ENCODE assay signal across 9 cellular contexts in the genomic region with DNA sequence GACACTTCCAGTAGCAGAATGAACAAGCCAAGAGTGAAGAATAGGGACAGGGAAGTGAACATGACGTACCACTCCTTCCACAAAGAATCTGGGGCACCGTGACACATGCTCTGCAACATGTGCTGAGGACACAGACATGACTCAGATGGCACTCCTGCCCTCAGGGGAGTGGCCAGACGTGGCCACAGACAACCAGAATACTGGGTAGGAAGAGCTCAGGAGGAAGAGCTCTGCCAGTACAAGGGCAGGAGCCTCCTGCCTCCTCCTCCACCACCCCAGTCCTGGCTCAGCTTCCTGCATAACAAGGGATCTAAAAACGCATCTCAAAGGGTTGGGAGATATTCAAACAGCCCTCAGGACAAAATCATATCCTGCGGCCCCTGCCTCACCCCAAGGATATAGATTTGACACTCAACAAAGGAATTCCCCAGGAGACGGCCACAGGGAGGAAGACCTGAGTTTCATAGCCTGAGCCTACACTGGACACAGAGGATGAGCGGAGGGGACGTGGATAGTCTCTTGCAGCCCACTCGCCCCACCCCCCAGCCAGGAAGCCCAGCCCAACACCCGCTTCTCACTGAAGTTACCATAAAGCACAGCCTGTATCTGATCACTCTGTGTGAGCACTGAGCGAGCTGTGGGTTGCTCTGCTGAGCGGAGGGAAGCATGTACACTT.
DNase-seq lines count a peak whose midpoint lies in the region; ATAC-seq, FAIRE-seq and TF ChIP-seq lines count a peak whose summit lies in the region.
"Had no signal": no experiment of that assay in that cellular context is flagged by ENCODE, and none has a peak within 500 bp of the region (broad histone marks: within the 10 kb centered on the region; RNA-seq: fewer than 3 reads in every experiment).

No MANE protein-coding gene starts in this region.

- intact Hi-C loops in psoas muscle (cut with DNase I), result no loop called here

- no peak for TF ChIP-seq RAD21 in SK-N-SH (IDR thresholded peaks at IDR 0.05; ENCODE audit: low read length)

- H3K9me2 ChIP-seq in SK-N-SH, result no peaks in the 10 kb centered on the region

- H3K4me3 ChIP-seq in fibroblast of mammary gland (ENCODE audit: control insufficient read depth, low read depth, low read length) (no peak overlapping the region), psoas muscle (no peak overlapping the region), SK-N-SH (ENCODE audit: low read depth in 2 of 2, low read length in 1 of 2) (no peak overlapping the region)

- no peak for TF ChIP-seq CTCF in fibroblast of mammary gland (conservative IDR thresholded peaks at IDR 0.05; ENCODE audit: control insufficient read depth, insufficient read depth, low read depth, low read length)
- TF ChIP-seq CTCF in psoas muscle (IDR thresholded peaks at IDR 0.05), result no peak
- no peak for TF ChIP-seq CTCF in SK-N-SH (IDR thresholded peaks at IDR 0.05)

- H3K27me3 ChIP-seq in psoas muscle (ENCODE audit: insufficient read depth in 3 of 3, low read length in 2 of 3) (no peaks in the 10 kb centered on the region), SK-N-SH (ENCODE audit: insufficient read depth) (no peaks in the 10 kb centered on the region)

- H3K27ac ChIP-seq in psoas muscle (no peak overlapping the region), SK-N-SH (ENCODE audit: low read depth in 2 of 2, low read length in 1 of 2) (no peak overlapping the region)

- peak; percentile 75 for FAIRE-seq in RCC 7860 (lab: Jason Lieb, UNC)

- ATAC-seq in HG03432 (IDR thresholded peaks at IDR 0.05; ENCODE audit: unreplicated experiment) (peak; percentile 42), psoas muscle (peak; percentile 90 to 94 (median 92)), HG03159 (IDR thresholded peaks at IDR 0.05; ENCODE audit: unreplicated experiment) (no peak)

- H3K79me2 ChIP-seq in SK-N-SH (ENCODE audit: insufficient read depth), result no peaks in the 10 kb centered on the region

- POLR2A ChIA-PET in SK-N-SH (lab: Yijun Ruan, JAX), result no interaction called here

- H3K4me1 ChIP-seq in psoas muscle (no peaks in the 10 kb centered on the region), SK-N-SH (ENCODE audit: control insufficient read depth in 1 of 2, insufficient read depth in 2 of 2, low read depth in 1 of 2, low read length in 1 of 2) (peaks cover 0 to 28% of the 10 kb centered on the region in 2 experiments; a peak in 1 of 4 replicates)

- H3K36me3 ChIP-seq in psoas muscle (ENCODE audit: insufficient read depth in 1 of 2, low read depth in 1 of 2) (no peaks in the 10 kb centered on the region), SK-N-SH (replicated peaks in 1 of 2; ENCODE audit: control insufficient read depth in 1 of 2, insufficient read depth in 2 of 2, low read length in 1 of 2) (no peaks in the 10 kb centered on the region)

- no peaks in the 10 kb centered on the region for H4K20me1 ChIP-seq in SK-N-SH (ENCODE audit: insufficient read depth)

- H3K9ac ChIP-seq in SK-N-SH, result no peak overlapping the region

- H2AFZ ChIP-seq in SK-N-SH (ENCODE audit: low read depth), result no peak overlapping the region

- H3F3A ChIP-seq in SK-N-SH (replicated peaks; ENCODE audit: insufficient read depth), result no peaks in the 10 kb centered on the region

- DNase-seq in RCC 7860 (ENCODE audit: low spot score) (peak; percentile 86), fibroblast of mammary gland (ENCODE audit: low read depth) (peak; percentile 45), psoas muscle (peak in 1 of 2 donors; percentile 63), SK-N-SH (no peak), HuH-7.5 (ENCODE audit: low spot score) (no peak), hippocampal formation (lab: John Stamatoyannopoulos, UW) (no peak)
- DNase-seq: caudate nucleus had no signal

- WGBS in psoas muscle, 3 donors, result 58 to 66% (median 61%) methylated on average over 12 of the region's 12 CpGs
- 22% methylated on average over 5 of the region's 12 CpGs for WGBS in SK-N-SH (ENCODE audit: low lambda C conversion rate)

- TF ChIP-seq EP300 in SK-N-SH (IDR thresholded peaks at IDR 0.05; ENCODE audit: borderline replicate concordance in 1 of 2, low read depth in 1 of 2, low read length in 1 of 2), result no peak

- CTCF ChIA-PET in SK-N-SH (lab: Yijun Ruan, JAX), result interaction anchor here (0.6 kb wide), 1 partner anchor 196 kb away, joined by 3 read pairs; no protein-coding TSS in a partner anchor

- H3K4me2 ChIP-seq in SK-N-SH, result no peak overlapping the region

- H3K9me3 ChIP-seq in psoas muscle (no peaks in the 10 kb centered on the region), SK-N-SH (no peaks in the 10 kb centered on the region)

TF ChIP-seq in SK-N-SH, 30 proteins besides CTCF, POLR2A, EP300 and RAD21:
- TF ChIP-seq FOSL2 (IDR thresholded peaks at IDR 0.05; ENCODE audit: borderline replicate concordance, low read depth), result no peak
- TF ChIP-seq, protein P1, sequence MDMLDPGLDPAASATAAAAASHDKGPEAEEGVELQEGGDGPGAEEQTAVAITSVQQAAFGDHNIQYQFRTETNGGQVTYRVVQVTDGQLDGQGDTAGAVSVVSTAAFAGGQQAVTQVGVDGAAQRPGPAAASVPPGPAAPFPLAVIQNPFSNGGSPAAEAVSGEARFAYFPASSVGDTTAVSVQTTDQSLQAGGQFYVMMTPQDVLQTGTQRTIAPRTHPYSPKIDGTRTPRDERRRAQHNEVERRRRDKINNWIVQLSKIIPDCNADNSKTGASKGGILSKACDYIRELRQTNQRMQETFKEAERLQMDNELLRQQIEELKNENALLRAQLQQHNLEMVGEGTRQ (IDR thresholded peaks at IDR 0.05; ENCODE audit: borderline replicate concordance, low read depth, low read length), result no peak
- no peak for TF ChIP-seq GABPA (IDR thresholded peaks at IDR 0.05; ENCODE audit: low read depth)
- TF ChIP-seq, protein P2, sequence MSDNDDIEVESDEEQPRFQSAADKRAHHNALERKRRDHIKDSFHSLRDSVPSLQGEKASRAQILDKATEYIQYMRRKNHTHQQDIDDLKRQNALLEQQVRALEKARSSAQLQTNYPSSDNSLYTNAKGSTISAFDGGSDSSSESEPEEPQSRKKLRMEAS (IDR thresholded peaks at IDR 0.05; ENCODE audit: low read depth), result no peak
- TF ChIP-seq MEF2A (IDR thresholded peaks at IDR 0.05; ENCODE audit: borderline replicate concordance, low read depth), result no peak
- TF ChIP-seq EZH2phosphoT487 (IDR thresholded peaks at IDR 0.05; ENCODE audit: borderline replicate concordance, low read depth), result no peak
- TF ChIP-seq, protein P3, sequence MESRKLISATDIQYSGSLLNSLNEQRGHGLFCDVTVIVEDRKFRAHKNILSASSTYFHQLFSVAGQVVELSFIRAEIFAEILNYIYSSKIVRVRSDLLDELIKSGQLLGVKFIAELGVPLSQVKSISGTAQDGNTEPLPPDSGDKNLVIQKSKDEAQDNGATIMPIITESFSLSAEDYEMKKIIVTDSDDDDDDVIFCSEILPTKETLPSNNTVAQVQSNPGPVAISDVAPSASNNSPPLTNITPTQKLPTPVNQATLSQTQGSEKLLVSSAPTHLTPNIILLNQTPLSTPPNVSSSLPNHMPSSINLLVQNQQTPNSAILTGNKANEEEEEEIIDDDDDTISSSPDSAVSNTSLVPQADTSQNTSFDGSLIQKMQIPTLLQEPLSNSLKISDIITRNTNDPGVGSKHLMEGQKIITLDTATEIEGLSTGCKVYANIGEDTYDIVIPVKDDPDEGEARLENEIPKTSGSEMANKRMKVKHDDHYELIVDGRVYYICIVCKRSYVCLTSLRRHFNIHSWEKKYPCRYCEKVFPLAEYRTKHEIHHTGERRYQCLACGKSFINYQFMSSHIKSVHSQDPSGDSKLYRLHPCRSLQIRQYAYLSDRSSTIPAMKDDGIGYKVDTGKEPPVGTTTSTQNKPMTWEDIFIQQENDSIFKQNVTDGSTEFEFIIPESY (IDR thresholded peaks at IDR 0.05; ENCODE audit: borderline replicate concordance, low read depth), result no peak
- no peak for TF ChIP-seq GATA2 (CRISPR knock-in tag; IDR thresholded peaks at IDR 0.05)
- TF ChIP-seq JUND (IDR thresholded peaks at IDR 0.05), result no peak
- TF ChIP-seq, protein P4, sequence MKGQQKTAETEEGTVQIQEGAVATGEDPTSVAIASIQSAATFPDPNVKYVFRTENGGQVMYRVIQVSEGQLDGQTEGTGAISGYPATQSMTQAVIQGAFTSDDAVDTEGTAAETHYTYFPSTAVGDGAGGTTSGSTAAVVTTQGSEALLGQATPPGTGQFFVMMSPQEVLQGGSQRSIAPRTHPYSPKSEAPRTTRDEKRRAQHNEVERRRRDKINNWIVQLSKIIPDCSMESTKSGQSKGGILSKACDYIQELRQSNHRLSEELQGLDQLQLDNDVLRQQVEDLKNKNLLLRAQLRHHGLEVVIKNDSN (IDR thresholded peaks at IDR 0.05; ENCODE audit: borderline replicate concordance, low read depth), result no peak

Comparison
In these comparisons a context has a peak if more than half of its experiments do, and no peak if none do; other contexts are left out.
1. DNase-seq: peak in RCC 7860 (single experiment) and fibroblast of mammary gland (single experiment); none in SK-N-SH (single experiment), HuH-7.5 (single experiment) and hippocampal formation (0 of 2).